In the genomic region with DNA sequence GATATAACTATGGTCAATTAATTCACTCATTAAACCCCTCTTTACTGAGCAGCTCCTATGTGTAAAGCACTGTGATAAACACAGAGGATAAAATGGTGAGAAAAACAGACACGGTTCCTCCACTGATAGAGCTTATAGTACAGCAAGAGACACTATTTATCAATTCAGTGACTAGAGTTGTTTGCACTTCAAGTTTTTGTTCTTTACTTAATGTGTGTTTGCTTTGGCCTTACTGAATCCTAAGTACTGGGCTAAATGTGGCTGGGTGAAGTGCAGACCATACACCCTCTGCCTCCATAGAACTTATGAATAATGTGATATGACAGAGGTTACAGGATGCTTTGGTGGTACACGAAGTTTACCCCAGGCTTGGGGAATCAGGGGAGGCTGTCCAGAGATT, we compare ENCODE assay signal across 22 cellular contexts.
DNase-seq lines count a peak whose midpoint lies in the region; ATAC-seq and TF ChIP-seq lines count a peak whose summit lies in the region.
"Had no signal": no experiment of that assay in that cellular context is flagged by ENCODE, and none has a peak within 500 bp of the region (broad histone marks: within the 10 kb centered on the region; RNA-seq: fewer than 3 reads in every experiment).

No MANE protein-coding gene starts in this region.

- H3K27ac ChIP-seq in left lung, result no peak overlapping the region
- H3K27ac ChIP-seq: PC-9, RWPE1 had no signal

- peak overlapping the region; percentile 48 for H3K27ac Mint-ChIP-seq in progenitor cell of endocrine pancreas
- H3K27ac Mint-ChIP-seq: CD4-positive, CD25-positive, alpha-beta regulatory T cell; GM23338 had no signal

- H3K27me3 Mint-ChIP-seq in progenitor cell of endocrine pancreas, result no peaks in the 10 kb centered on the region

- H3K4me3 Mint-ChIP-seq in progenitor cell of endocrine pancreas (ENCODE audit: low read depth), result peak overlapping the region; percentile 0
- H3K4me3 Mint-ChIP-seq: CD4-positive, CD25-positive, alpha-beta regulatory T cell; GM23338 had no signal

- H3K4me3 ChIP-seq in left lung, result no peak overlapping the region
- H3K4me3 ChIP-seq: GM23338, PC-9 had no signal

- H3K9me3 Mint-ChIP-seq in progenitor cell of endocrine pancreas (ENCODE audit: low read depth), result no peaks in the 10 kb centered on the region
- H3K9me3 Mint-ChIP-seq: GM23338 had no signal

- no peaks in the 10 kb centered on the region for H3K9me3 ChIP-seq in left lung
- H3K9me3 ChIP-seq: BE2C had no signal

- intact Hi-C loops in left lung (cut with DNase I), result no loop called here

- H3K4me1 Mint-ChIP-seq in progenitor cell of endocrine pancreas (ENCODE audit: low read depth), result peaks cover 32% of the 10 kb centered on the region

- peak; percentile 33 for ATAC-seq in left lung
- ATAC-seq in HG02623 (IDR thresholded peaks at IDR 0.05; ENCODE audit: unreplicated experiment), result no peak

- TF ChIP-seq CTCF in left lung (IDR thresholded peaks at IDR 0.05) (no peak), progenitor cell of endocrine pancreas (IDR thresholded peaks at IDR 0.05; ENCODE audit: unreplicated experiment) (no peak)

- no peaks in the 10 kb centered on the region for H3K36me3 ChIP-seq in left lung
- H3K36me3 ChIP-seq: BE2C had no signal

- no peaks in the 10 kb centered on the region for H3K36me3 Mint-ChIP-seq in progenitor cell of endocrine pancreas (ENCODE audit: insufficient read depth)
- H3K36me3 Mint-ChIP-seq: CD4-positive, CD25-positive, alpha-beta regulatory T cell had no signal

- peak; percentile 27 for DNase-seq in NCI-H510A treated with DMSO at 0.1 percent for 48 hours (lab: John Stamatoyannopoulos, UW)
- DNase-seq in NCI-H510A (lab: John Stamatoyannopoulos, UW), result no peak
- peak; percentile 28 for DNase-seq in NCI-H748 (lab: John Stamatoyannopoulos, UW; ENCODE audit: unreplicated experiment)
- DNase-seq in left lung, result no peak
- no peak for DNase-seq in progenitor cell of endocrine pancreas (ENCODE audit: low spot score, unreplicated experiment)
- no peak for DNase-seq in Ammon's horn (ENCODE audit: low spot score)
- no peak for DNase-seq in NCI-H446 (lab: John Stamatoyannopoulos, UW)
- DNase-seq: BE2C; CD4-positive, CD25-positive, alpha-beta regulatory T cell; COR-L47; DMS 273 treated with DMSO at 0.1 percent for 48 hours; GF-D8; KBM-7; NCI-H1105 treated with DMSO at 0.1 percent for 48 hours; NCI-H1694; NCI-H2227 treated with DMSO at 0.1 percent for 48 hours; NCI-H774; PC-9; SIG-M5 had no signal

- H3K27me3 ChIP-seq in left lung, result no peaks in the 10 kb centered on the region
- H3K27me3 ChIP-seq: BE2C had no signal

- H3K4me1 ChIP-seq in left lung, result peaks cover 0 to 19% of the 10 kb centered on the region in 2 donors

Comparison
In these comparisons a context has a peak if more than half of its experiments do, and no peak if none do; other contexts are left out.
1. DNase-seq: peak in NCI-H510A treated with DMSO at 0.1 percent for 48 hours (single experiment) and NCI-H748 (single experiment); none in NCI-H510A (single experiment), left lung (0 of 2), progenitor cell of endocrine pancreas (single experiment), Ammon's horn (single experiment) and NCI-H446 (0 of 2).